33 cellular contexts compared by ENCODE assay signal in the genomic region with DNA sequence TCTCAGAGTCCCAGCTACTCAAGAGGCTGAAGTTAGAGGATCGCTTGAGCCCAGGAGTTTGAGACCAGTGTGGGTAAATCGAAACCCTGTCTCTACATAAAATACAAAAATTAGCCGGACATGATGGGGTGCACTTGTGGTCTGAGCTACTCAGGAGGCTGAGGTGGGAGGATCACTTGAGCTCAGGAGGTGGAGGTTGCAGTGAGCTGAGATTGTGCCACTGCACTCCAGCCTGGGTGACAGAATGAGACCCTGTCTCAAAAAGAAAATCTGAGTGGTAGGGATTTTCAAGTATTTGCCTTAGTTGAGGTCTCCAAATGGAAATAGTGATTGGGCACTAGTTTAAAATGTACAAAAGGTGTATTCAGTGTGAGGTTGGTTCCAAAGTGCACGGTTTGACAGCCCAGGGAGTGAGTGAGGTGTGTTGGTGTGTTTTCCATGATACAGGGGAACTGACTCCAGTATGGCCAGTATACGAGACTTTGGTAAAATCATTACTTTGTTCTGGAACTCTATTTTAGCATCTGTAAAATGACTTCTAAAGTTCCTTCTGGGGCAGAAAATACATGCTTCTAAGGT. TPM values are rescaled to one million over a fixed set of nuclear protein-coding genes. Genes with fewer than 3 reads are reported as not detected.
A peak's percentile ranks its signal among the peaks of the same experiment; 100 is the strongest.
DNase-seq lines count a peak whose midpoint lies in the region; ATAC-seq, FAIRE-seq and TF ChIP-seq lines count a peak whose summit lies in the region.
"Had no signal": no experiment of that assay in that cellular context is flagged by ENCODE, and none has a peak within 500 bp of the region (broad histone marks: within the 10 kb centered on the region; RNA-seq: fewer than 3 reads in every experiment).

No MANE protein-coding gene starts in this region.

- intact Hi-C loops in CD4-positive, alpha-beta T cell (cut with DNase I, micrococcal nuclease), result no loop called here
- intact Hi-C loops in HepG2 (cut with micrococcal nuclease; ENCODE audit: unreplicated experiment), result no loop called here

- H3K27me3 Mint-ChIP-seq in CD4-positive, alpha-beta T cell, result no peaks in the 10 kb centered on the region
- H3K27me3 Mint-ChIP-seq in IgD-negative memory B cell (no peaks in the 10 kb centered on the region), progenitor cell of endocrine pancreas (no peaks in the 10 kb centered on the region), H9 (ENCODE audit: low read depth) (no peaks in the 10 kb centered on the region)

- H3K4me2 ChIP-seq in HepG2 (ENCODE audit: low read depth, low read length), result peak overlapping the region; percentile 48
- no peak overlapping the region for H3K4me2 ChIP-seq in H9 (ENCODE audit: insufficient read depth, insufficient read length, low read length)

- no TSS peak for BruUV-seq in HepG2 (replicated peaks; lab: Mats Ljungman, UMichigan)

- H2AFZ ChIP-seq in HepG2 (ENCODE audit: low read length) (no peak overlapping the region), H9 (ENCODE audit: low read length) (no peak overlapping the region)
- H2AFZ ChIP-seq: GM23248, hepatocyte had no signal

- H3K9ac ChIP-seq in HepG2 (ENCODE audit: insufficient read depth, low read depth, low read length), result no peak overlapping the region; the same call in 1 of the 2 replicates
- no peak overlapping the region for H3K9ac ChIP-seq in H9 (ENCODE audit: extremely low read depth, insufficient read length, low read length)
- H3K9ac ChIP-seq: GM23248 had no signal

- H4K20me1 ChIP-seq in HepG2 (ENCODE audit: insufficient read depth, low read length) (peaks cover 33% of the 10 kb centered on the region), H9 (ENCODE audit: control insufficient read depth, insufficient read depth, insufficient read length) (no peaks in the 10 kb centered on the region)

- WGBS in HepG2 (ENCODE audit: low lambda C conversion rate), result 55% methylated on average over 5 of the region's 5 CpGs
- WGBS in H9 (ENCODE audit: extremely low coverage, insufficient read length, low lambda C conversion rate), result no CpG with 5 or more reads among the region's 5 CpGs

- no peak overlapping the region for H3K27ac ChIP-seq in CD4-positive, alpha-beta T cell (ENCODE audit: low read depth, low read length)
- H3K27ac ChIP-seq in HepG2 (ENCODE audit: extremely low read length, insufficient read depth, low read length), result peak overlapping the region; percentile 53
- H3K27ac ChIP-seq in H9 (ENCODE audit: insufficient read length, low read depth, low read length), result no peak overlapping the region
- H3K27ac ChIP-seq: prostate gland, SJCRH30, skin epidermis had no signal

- no peak overlapping the region for H3K4ac ChIP-seq in H9 (ENCODE audit: low read depth, low read length)

- CTCF ChIA-PET in CD4-positive, alpha-beta T cell (lab: Charles Lee), result no interaction called here
- CTCF ChIA-PET in HepG2 (lab: Yijun Ruan, JAX; ENCODE audit: low intra/inter-chr PET ratio, low total read pairs), result no interaction called here

- peaks cover 0 to 16% of the 10 kb centered on the region in 2 experiments; a peak in 2 of 5 replicates for H3K36me3 ChIP-seq in HepG2 (replicated peaks in 1 of 2; ENCODE audit: control insufficient read depth in 1 of 2, insufficient read depth in 2 of 2, low read length in 2 of 2)
- H3K36me3 ChIP-seq: prostate gland, uterus had no signal

- no peak for ATAC-seq in CD4-positive, alpha-beta T cell (ENCODE audit: poor library complexity)
- ATAC-seq in HepG2 (peak; percentile 67), HG03342 (IDR thresholded peaks at IDR 0.05; ENCODE audit: unreplicated experiment) (no peak)
- ATAC-seq: activated T-cell treated with anti-CD3 and anti-CD28 coated beads, Interleukin-2, amount 50 U/mL, for 4 hours; left lung had no signal

- POLR2A ChIA-PET in CD4-positive, alpha-beta T cell (lab: Charles Lee), result no interaction called here
- POLR2A ChIA-PET in HepG2 (lab: Yijun Ruan, JAX), result interaction anchor here (0.7 kb wide), 1 partner anchor 9 kb away, joined by 4 read pairs; no protein-coding TSS in a partner anchor

- no peaks in the 10 kb centered on the region for H3K27me3 ChIP-seq in CD4-positive, alpha-beta T cell (ENCODE audit: control insufficient read depth, insufficient read depth, low read length)
- no peaks in the 10 kb centered on the region for H3K27me3 ChIP-seq in HepG2 (ENCODE audit: control insufficient read depth in 1 of 2, insufficient read depth in 2 of 2, low read length in 2 of 2)
- H3K27me3 ChIP-seq in H9 (ENCODE audit: insufficient read depth, low read length), result no peaks in the 10 kb centered on the region
- H3K27me3 ChIP-seq: esophagus muscularis mucosa, hepatocyte, left lung, neutrophil, SJCRH30, suprapubic skin, uterus had no signal

- no peak for FAIRE-seq in HepG2 (lab: Jason Lieb, UNC)
- FAIRE-seq: bronchial epithelial cell, RCC 7860 had no signal

- H2BK5ac ChIP-seq in H9 (ENCODE audit: insufficient read length, low read length), result no peak overlapping the region

- TF ChIP-seq POLR2A in HepG2 (IDR thresholded peaks at IDR 0.05; ENCODE audit: insufficient read depth in 1 of 2, low read depth in 2 of 2, low read length in 2 of 2), result no peak

- H2BK120ac ChIP-seq in H9 (ENCODE audit: low read depth, low read length, poor library complexity, severe bottlenecking), result no peak overlapping the region

- H3K36me3 Mint-ChIP-seq in CD4-positive, alpha-beta T cell (ENCODE audit: low read depth), result peaks cover 33% of the 10 kb centered on the region
- H3K36me3 Mint-ChIP-seq in IgD-negative memory B cell, result peaks cover 4% of the 10 kb centered on the region
- peaks cover 11% of the 10 kb centered on the region for H3K36me3 Mint-ChIP-seq in progenitor cell of endocrine pancreas (ENCODE audit: insufficient read depth)
- peaks cover 9 to 22% (median 16%) of the 10 kb centered on the region in 3 experiments; a peak in 5 of 7 replicates for H3K36me3 Mint-ChIP-seq in H9 (ENCODE audit: insufficient read depth in 1 of 3, low read depth in 3 of 3)

- peaks cover 9% of the 10 kb centered on the region for H3K79me1 ChIP-seq in H9 (ENCODE audit: insufficient read depth, low read depth, low read length, poor library complexity, severe bottlenecking)

- H4K5ac ChIP-seq in H9 (ENCODE audit: insufficient read length, low read depth, low read length), result no peak overlapping the region

- no peak overlapping the region for H2BK12ac ChIP-seq in H9 (ENCODE audit: insufficient read length, low read depth, low read length)

- no peak overlapping the region for H3K18ac ChIP-seq in H9 (ENCODE audit: insufficient read length, low read depth, low read length)

- H2BK20ac ChIP-seq in H9 (ENCODE audit: low read depth, low read length, poor library complexity, severe bottlenecking), result no peak overlapping the region

- no peak overlapping the region for H3K14ac ChIP-seq in H9 (ENCODE audit: insufficient read depth, low read length)

- no peaks in the 10 kb centered on the region for H3K9me3 ChIP-seq in CD4-positive, alpha-beta T cell (ENCODE audit: control insufficient read depth, low read length)
- H3K9me3 ChIP-seq in HepG2 (ENCODE audit: low read length) (no peaks in the 10 kb centered on the region), H9 (ENCODE audit: control insufficient read depth, low read depth, low read length) (no peaks in the 10 kb centered on the region)
- H3K9me3 ChIP-seq: esophagus muscularis mucosa, left lung, neutrophil, prostate gland, SJCRH30, suprapubic skin, uterus had no signal

- no peak overlapping the region for H3T11ph ChIP-seq in H9 (ENCODE audit: low read length)

- in situ Hi-C loops in HepG2 (cut with HindIII; ENCODE audit: extremely low pct_ligation_motif_present, low pct_unique_long_range_greater_than_20kb), result no loop called here

- no peaks in the 10 kb centered on the region for H3K23me2 ChIP-seq in H9 (ENCODE audit: insufficient read length, low read depth, low read length, poor library complexity, severe bottlenecking)

- no peak for DNase-seq in CD4-positive, alpha-beta T cell
- peak; percentile 75 for DNase-seq in HepG2 (ENCODE audit: low spot score)
- DNase-seq in progenitor cell of endocrine pancreas (ENCODE audit: low spot score, unreplicated experiment), result no peak
- no peak for DNase-seq in NCI-H1092 (lab: John Stamatoyannopoulos, UW)
- no peak for DNase-seq in H9
- DNase-seq: activated CD4-positive, CD25-positive, alpha-beta regulatory T cell treated with anti-CD3 and anti-CD28 coated beads, Interleukin-2, amount 50 U/mL, for 72 hours; activated naive CD4-positive, alpha-beta T cell treated with Interleukin-2 at 50 U/mL for 16 hours; activated T-cell treated with anti-CD3 and anti-CD28 coated beads, Interleukin-2, amount 50 U/mL, for 4 hours; amygdala; DMS153; foreskin melanocyte; GM23248; HFFc6; Karpas-422; left lung; midbrain; NCI-H1694; NCI-H2171; NCI-H524; SJCRH30; uterus had no signal

- TF ChIP-seq EP300 in HepG2 (IDR thresholded peaks at IDR 0.05; ENCODE audit: low read depth in 2 of 2, low read length in 2 of 2) (no peak), HepG2 (CRISPR knock-in tag; IDR thresholded peaks at IDR 0.05; ENCODE audit: borderline replicate concordance) (no peak)

- TF ChIP-seq RAD21 in HepG2 (CRISPR knock-in tag; IDR thresholded peaks at IDR 0.05), result no peak

- no peak overlapping the region for H3K4me3 Mint-ChIP-seq in CD4-positive, alpha-beta T cell
- H3K4me3 Mint-ChIP-seq in IgD-negative memory B cell, result peak overlapping the region in 2 of 4 donors; percentile 17 to 58
- H3K4me3 Mint-ChIP-seq in progenitor cell of endocrine pancreas (ENCODE audit: low read depth), result no peak overlapping the region
- H3K4me3 Mint-ChIP-seq in H9, result no peak overlapping the region
- H3K4me3 Mint-ChIP-seq: activated T-cell treated with anti-CD3 and anti-CD28 coated beads, Interleukin-2, amount 50 U/mL, for 4 hours; CD14-positive monocyte; HFFc6 had no signal

- H2AK5ac ChIP-seq in H9 (ENCODE audit: insufficient read length, low read length), result no peak overlapping the region

- no peak overlapping the region for H3K56ac ChIP-seq in H9 (ENCODE audit: insufficient read length, low read depth, low read length)

- TF ChIP-seq CTCF in CD4-positive, alpha-beta T cell (IDR thresholded peaks at IDR 0.05), result no peak
- TF ChIP-seq CTCF in HepG2 (CRISPR knock-in tag; IDR thresholded peaks at IDR 0.05), result no peak
- TF ChIP-seq CTCF in progenitor cell of endocrine pancreas (IDR thresholded peaks at IDR 0.05; ENCODE audit: unreplicated experiment), result no peak
- TF ChIP-seq CTCF in H9 (conservative IDR thresholded peaks at IDR 0.05), result no peak

- H3K4me1 Mint-ChIP-seq in CD4-positive, alpha-beta T cell (ENCODE audit: low read depth), result peaks cover 84% of the 10 kb centered on the region
- peaks cover 63 to 76% (median 73%) of the 10 kb centered on the region in 3 donors for H3K4me1 Mint-ChIP-seq in IgD-negative memory B cell
- H3K4me1 Mint-ChIP-seq in progenitor cell of endocrine pancreas (ENCODE audit: low read depth), result peaks cover 42% of the 10 kb centered on the region
- peaks cover 28 to 31% of the 10 kb centered on the region in 2 experiments for H3K4me1 Mint-ChIP-seq in H9

- no peaks in the 10 kb centered on the region for H3K9me3 Mint-ChIP-seq in CD4-positive, alpha-beta T cell
- H3K9me3 Mint-ChIP-seq in IgD-negative memory B cell (no peaks in the 10 kb centered on the region), progenitor cell of endocrine pancreas (ENCODE audit: low read depth) (no peaks in the 10 kb centered on the region), H9 (no peaks in the 10 kb centered on the region)
- H3K9me3 Mint-ChIP-seq: activated T-cell treated with anti-CD3 and anti-CD28 coated beads, Interleukin-2, amount 50 U/mL, for 4 hours; CD14-positive monocyte; HFFc6 had no signal

- H3K4me3 ChIP-seq in HepG2 (replicated peaks in 1 of 3; ENCODE audit: insufficient read depth in 1 of 3, low read depth in 2 of 3, low read length in 3 of 3), result no peak overlapping the region; a peak in 1 of 6 replicates
- H3K4me3 ChIP-seq: coronary artery, esophagus muscularis mucosa, GM23248, hepatocyte, left lung, prostate gland, SJCRH30, skin epidermis, suprapubic skin, uterus had no signal

- no peak overlapping the region for H4K8ac ChIP-seq in H9 (replicated peaks; ENCODE audit: insufficient read length, low read depth, low read length)

- no peak overlapping the region for H2BK15ac ChIP-seq in H9 (ENCODE audit: low read depth, low read length)

- peaks cover 95% of the 10 kb centered on the region for H3K79me2 ChIP-seq in HepG2 (ENCODE audit: insufficient read depth, low read length)
- H3K79me2 ChIP-seq in H9 (ENCODE audit: insufficient read depth, low read length), result peaks cover 5% of the 10 kb centered on the region; the same call in 1 of the 2 replicates

- no peak overlapping the region for H4K91ac ChIP-seq in H9 (ENCODE audit: insufficient read length, low read depth, low read length)

- H3K27ac Mint-ChIP-seq in CD4-positive, alpha-beta T cell, result peak overlapping the region; percentile 43
- H3K27ac Mint-ChIP-seq in IgD-negative memory B cell (peak overlapping the region; percentile 52 to 78 (median 78)), progenitor cell of endocrine pancreas (peak overlapping the region; percentile 9), H9 (peak overlapping the region in 1 of 3 experiments; percentile 49; a peak in 2 of 7 replicates)

- no peak overlapping the region for H3K23ac ChIP-seq in H9 (ENCODE audit: insufficient read length, low read depth, low read length)

- H3K4me1 ChIP-seq in HepG2 (ENCODE audit: insufficient read depth, low read length) (peaks cover 98% of the 10 kb centered on the region), H9 (ENCODE audit: insufficient read depth, low read length) (peaks cover 13% of the 10 kb centered on the region)

RNA-seq across cellular contexts. Expression of gene ADD1, which starts 13.8 kb away (rescaled TPM):
- 100 to 1,000 TPM; 153 TPM for total RNA-seq in CD4-positive, alpha-beta T cell
- 300 TPM for polyA plus RNA-seq in IgD-negative memory B cell
- total RNA-seq in HepG2 (2016; rRNA removed; fragmentation: Illumina TruSeq; extraction: Trizol), result 122 and 133 TPM in 2 replicates
- 25.1 and 28.0 TPM in 2 replicates for total RNA-seq in HepG2 (2016; cell fraction: cytosol; rRNA removed; fragmentation: Illumina TruSeq; extraction: Trizol; ENCODE audit: low read depth)
- 104 and 117 TPM in 2 replicates for total RNA-seq in HepG2 (2016; cell fraction: insoluble cytoplasmic fraction; rRNA removed; fragmentation: Illumina TruSeq; extraction: Trizol)
- total RNA-seq in HepG2 (2016; cell fraction: membrane; rRNA removed; fragmentation: Illumina TruSeq; extraction: Trizol), result 56.9 and 59.3 TPM in 2 replicates
- total RNA-seq in HepG2 (2016; cell fraction: nucleus; rRNA removed; fragmentation: Illumina TruSeq; extraction: Trizol), result 109 and 119 TPM in 2 replicates
- 73.9 and 76.3 TPM in 2 replicates for polyA plus RNA-seq in HepG2 (2011; rRNA removed)
- polyA plus RNA-seq in HepG2 (2011; cell fraction: cytosol; rRNA removed), result 48.1 and 66.3 TPM in 2 replicates
- polyA plus RNA-seq in HepG2 (2011; cell fraction: nucleus; rRNA removed), result 210 and 221 TPM in 2 replicates
- polyA plus RNA-seq in HepG2 (2012), result 70.7 and 77.6 TPM in 2 replicates
- polyA plus RNA-seq in HepG2 (2016; cell fraction: cytosol; fragmentation: Illumina TruSeq; extraction: Trizol; ENCODE audit: low read depth), result 11.6 and 13.4 TPM in 2 replicates
- polyA plus RNA-seq in HepG2 (2016; cell fraction: insoluble cytoplasmic fraction; fragmentation: Illumina TruSeq; extraction: Trizol; ENCODE audit: low read depth), result 90.6 and 120 TPM in 2 replicates
- 40.3 and 41.9 TPM in 2 replicates for polyA plus RNA-seq in HepG2 (2016; cell fraction: membrane; fragmentation: Illumina TruSeq; extraction: Trizol; ENCODE audit: low read depth)
- polyA plus RNA-seq in HepG2 (2016; cell fraction: nucleus; fragmentation: Illumina TruSeq; extraction: Trizol; ENCODE audit: insufficient read depth, low read depth), result 163 and 167 TPM in 2 replicates
- 28.2 and 90.0 TPM in 2 replicates for polyA minus RNA-seq in HepG2 (2011; rRNA and poly(A)+ RNA removed; ENCODE audit: low replicate concordance)
- 43.0 and 48.4 TPM in 2 replicates for polyA minus RNA-seq in HepG2 (2011; cell fraction: cytosol; rRNA and poly(A)+ RNA removed)
- polyA minus RNA-seq in HepG2 (2011; cell fraction: nucleus; rRNA and poly(A)+ RNA removed), result 99.5 and 109 TPM in 2 replicates
- 249 and 271 TPM in 2 replicates for total RNA-seq in progenitor cell of endocrine pancreas
- 163 and 166 TPM in 2 replicates for total RNA-seq in H9 (2021)
